ENCODE assay signal across 9 cellular contexts in genomic region chr4:172830295-172830764, GRCh38.
DNase-seq lines count a peak whose midpoint lies in the region; ATAC-seq and TF ChIP-seq lines count a peak whose summit lies in the region.
"Had no signal": no experiment of that assay in that cellular context is flagged by ENCODE, and none has a peak within 500 bp of the region (broad histone marks: within the 10 kb centered on the region; RNA-seq: fewer than 3 reads in every experiment).

No MANE protein-coding gene starts in this region.

- no peak overlapping the region for H3K27ac ChIP-seq in endodermal cell (ENCODE audit: low read depth, low read length)
- H3K27ac ChIP-seq: SJCRH30 had no signal

- peaks cover 3% of the 10 kb centered on the region for H3K9me3 Mint-ChIP-seq in endodermal cell

- peak; percentile 40 for TF ChIP-seq CTCF in GM13977 (IDR thresholded peaks at IDR 0.05; ENCODE audit: extremely low read depth, insufficient read depth, missing control alignments)
- peak; percentile 75 for TF ChIP-seq CTCF in endodermal cell (conservative IDR thresholded peaks at IDR 0.05)

- peaks cover 6% of the 10 kb centered on the region for H3K9me3 ChIP-seq in endodermal cell (ENCODE audit: control insufficient read depth, low read length)
- H3K9me3 ChIP-seq: SJCRH30 had no signal

- DNase-seq in GM13977 (ENCODE audit: low spot score), result peak; percentile 27
- DNase-seq in NCI-H2029 (lab: John Stamatoyannopoulos, UW), result peak; percentile 2
- DNase-seq in endodermal cell, result no peak
- peak; percentile 51 for DNase-seq in retina
- no peak for DNase-seq in NCI-H226
- no peak for DNase-seq in stimulated activated CD8-positive, alpha-beta memory T cell treated with anti-CD3 and anti-CD28 coated beads, Interleukin-4, amount 100 ng/mL, for 48 hours

- H3K4me1 ChIP-seq in endodermal cell (ENCODE audit: control insufficient read depth, insufficient read depth, low read length), result no peaks in the 10 kb centered on the region
- H3K4me1 ChIP-seq: SJCRH30 had no signal

- H3K36me3 Mint-ChIP-seq in endodermal cell (ENCODE audit: low read depth), result no peaks in the 10 kb centered on the region

- no peak overlapping the region for H3K27ac Mint-ChIP-seq in endodermal cell

- H3K27me3 Mint-ChIP-seq in endodermal cell (ENCODE audit: insufficient read depth), result peaks cover 6% of the 10 kb centered on the region

- in situ Hi-C loops in GM13977 (cut with MboI; ENCODE audit: low pct_unique_long_range_greater_than_20kb, low sequenced_read_pairs, unreplicated experiment), result loop anchor here (25.0 kb wide), 1 partner anchor 993 kb away; no protein-coding TSS in a partner anchor

- H3K4me1 Mint-ChIP-seq in endodermal cell, result peaks cover 6% of the 10 kb centered on the region

- H3K27me3 ChIP-seq in endodermal cell (ENCODE audit: control insufficient read depth, insufficient read depth, low read length, poor library complexity, severe bottlenecking), result peaks cover 5% of the 10 kb centered on the region
- H3K27me3 ChIP-seq: SJCRH30 had no signal

- ATAC-seq in HG02884 (IDR thresholded peaks at IDR 0.05; ENCODE audit: unreplicated experiment) (no peak), HG02678 (IDR thresholded peaks at IDR 0.05; ENCODE audit: unreplicated experiment) (no peak)

- H3K4me3 ChIP-seq in endodermal cell (ENCODE audit: low read length), result no peak overlapping the region
- H3K4me3 ChIP-seq: SJCRH30 had no signal

- no peak overlapping the region for H3K4me3 Mint-ChIP-seq in endodermal cell

- 7 to 14% methylated on average over 2 to 5 of the region's 5 CpGs for WGBS in endodermal cell (ENCODE audit: insufficient coverage in 1 of 2, insufficient read length in 1 of 2), 2 experiments

- no peaks in the 10 kb centered on the region for H3K36me3 ChIP-seq in endodermal cell (ENCODE audit: control insufficient read depth, insufficient read depth, low read length)
- H3K36me3 ChIP-seq: SJCRH30 had no signal

- H3K9ac ChIP-seq in endodermal cell (ENCODE audit: extremely low read depth, low read length, poor library complexity, severe bottlenecking), result no peak overlapping the region

Comparison
In these comparisons a context has a peak if more than half of its experiments do, and no peak if none do; other contexts are left out.
1. DNase-seq: peak in GM13977 (single experiment), NCI-H2029 (single experiment) and retina (single experiment); none in endodermal cell (single experiment), NCI-H226 (single experiment) and stimulated activated CD8-positive, alpha-beta memory T cell treated with anti-CD3 and anti-CD28 coated beads, Interleukin-4, amount 100 ng/mL, for 48 hours (single experiment).